1 cellular context compared by ENCODE assay signal in genomic region chr18:35880788-35881455, GRCh38.
A peak's percentile ranks its signal among the peaks of the same experiment; 100 is the strongest.
TF ChIP-seq lines count a peak whose summit lies in the region.

No MANE protein-coding gene starts in this region.

TF ChIP-seq in K562, 482 proteins besides CTCF, POLR2A, EP300 and RAD21 (continued from another document and continues in another):
- TF ChIP-seq ZNF592 (IDR thresholded peaks at IDR 0.05): peak; percentile 99
- TF ChIP-seq FOXK2 (conservative IDR thresholded peaks at IDR 0.05 in 1 of 2, IDR thresholded peaks at IDR 0.05 in 1 of 2; ENCODE audit: low read depth in 2 of 2): no peak
- no peak for TF ChIP-seq CC2D1A (IDR thresholded peaks at IDR 0.05)
- no peak for TF ChIP-seq FOXJ2 (tag; IDR thresholded peaks at IDR 0.05)
- no peak for TF ChIP-seq ZBTB40 (IDR thresholded peaks at IDR 0.05)
- no peak for TF ChIP-seq ZBTB40 (CRISPR knock-in tag; IDR thresholded peaks at IDR 0.05)
- TF ChIP-seq TAF9B (IDR thresholded peaks at IDR 0.05; ENCODE audit: partially characterized antibody): no peak
- 0 out of 2 replicates have a peak, but pooled peaks have one; percentile 25 for TF ChIP-seq BCL6 (CRISPR knock-in tag; IDR thresholded peaks at IDR 0.05)
- no peak for TF ChIP-seq POLR2AphosphoS5 (IDR thresholded peaks at IDR 0.05; ENCODE audit: control insufficient read depth, insufficient read depth, low read depth, low read length)
- no peak for TF ChIP-seq AFF4 (CRISPR knock-in tag; IDR thresholded peaks at IDR 0.05)
- TF ChIP-seq DMBX1 (CRISPR knock-in tag; IDR thresholded peaks at IDR 0.05; ENCODE audit: borderline replicate concordance): peak; percentile 97
- no peak for TF ChIP-seq ZBTB7A (IDR thresholded peaks at IDR 0.05; ENCODE audit: borderline replicate concordance, control insufficient read depth, low read depth, low read length)
- peak; percentile 95 for TF ChIP-seq ZNF175 (CRISPR knock-in tag; IDR thresholded peaks at IDR 0.05; ENCODE audit: low read depth)
- no peak for TF ChIP-seq SUPT5H (IDR thresholded peaks at IDR 0.05)
- no peak for TF ChIP-seq ZNF318 (IDR thresholded peaks at IDR 0.05; ENCODE audit: borderline replicate concordance in 1 of 2, low read depth in 1 of 2)
- no peak for TF ChIP-seq NR4A1 (CRISPR knock-in tag; IDR thresholded peaks at IDR 0.05)
- TF ChIP-seq NR4A1 (tag; IDR thresholded peaks at IDR 0.05): peak; percentile 97
- no peak for TF ChIP-seq ZEB2 (IDR thresholded peaks at IDR 0.05)
- TF ChIP-seq MNT (conservative IDR thresholded peaks at IDR 0.05): no peak
- TF ChIP-seq BRCA1 (IDR thresholded peaks at IDR 0.05): no peak
- TF ChIP-seq BRCA1 (CRISPR knock-in tag; IDR thresholded peaks at IDR 0.05): no peak
